Comparison of ENCODE assay signal across 19 cellular contexts in genomic region chr3:98508582-98508981, GRCh38. TPM values are rescaled to one million over a fixed set of nuclear protein-coding genes. Genes with fewer than 3 reads are reported as not detected.
A peak's percentile ranks its signal among the peaks of the same experiment; 100 is the strongest.
DNase-seq lines count a peak whose midpoint lies in the region; ATAC-seq lines count a peak whose summit lies in the region.
"Had no signal": no experiment of that assay in that cellular context is flagged by ENCODE, and none has a peak within 500 bp of the region (broad histone marks: within the 10 kb centered on the region; RNA-seq: fewer than 3 reads in every experiment).

No MANE protein-coding gene starts in this region.

- no peak overlapping the region for H3K4me3 Mint-ChIP-seq in activated CD4-positive, alpha-beta T cell treated with anti-CD3 and anti-CD28 coated beads, Interleukin-2, amount 10 ng/mL, durations not matched to agents 7 days and 5 days
- H3K4me3 Mint-ChIP-seq in activated naive CD8-positive, alpha-beta T cell, result no peak overlapping the region
- no peak overlapping the region for H3K4me3 Mint-ChIP-seq in activated naive CD8-positive, alpha-beta T cell treated with anti-CD3 and anti-CD28 coated beads, Interleukin-2, amount 50 U/mL, for 24 hours
- no peak overlapping the region for H3K4me3 Mint-ChIP-seq in activated T-helper 17 cell treated with anti-CD3 and anti-CD28 coated beads, Interleukin-2, amount 50 U/mL, for 72 hours
- H3K4me3 Mint-ChIP-seq: CD14-positive monocyte had no signal

- H3K27ac Mint-ChIP-seq in activated CD4-positive, alpha-beta T cell treated with anti-CD3 and anti-CD28 coated beads, Interleukin-2, amount 10 ng/mL, durations not matched to agents 7 days and 5 days, result peak overlapping the region; percentile 10
- H3K27ac Mint-ChIP-seq in activated naive CD8-positive, alpha-beta T cell, result peak overlapping the region; percentile 2
- no peak overlapping the region for H3K27ac Mint-ChIP-seq in activated naive CD8-positive, alpha-beta T cell treated with anti-CD3 and anti-CD28 coated beads, Interleukin-2, amount 50 U/mL, for 24 hours
- peak overlapping the region; percentile 7 for H3K27ac Mint-ChIP-seq in activated T-helper 17 cell treated with anti-CD3 and anti-CD28 coated beads, Interleukin-2, amount 50 U/mL, for 72 hours

- no peak for DNase-seq in activated CD4-positive, alpha-beta T cell treated with anti-CD3 and anti-CD28 coated beads, Interleukin-2, amount 10 ng/mL, durations not matched to agents 7 days and 5 days
- no peak for DNase-seq in activated CD4-positive, alpha-beta T cell treated with anti-CD3 and anti-CD28 coated beads, Interleukin-2, amount 50 U/mL, for 4 hours
- no peak for DNase-seq in activated naive CD8-positive, alpha-beta T cell treated with anti-CD3 and anti-CD28 coated beads, Interleukin-2, amount 50 U/mL, for 24 hours
- no peak for DNase-seq in NCI-H2081 (lab: John Stamatoyannopoulos, UW)
- DNase-seq: 8988T, Calu3, GF-D8, GOT3, NCI-H1105, NCI-H2081 treated with DMSO at 0.1 percent for 48 hours, NCI-H446 treated with DMSO at 0.1 percent for 48 hours, NCI-H69 had no signal

- ATAC-seq in activated naive CD8-positive, alpha-beta T cell treated with anti-CD3 and anti-CD28 coated beads, Interleukin-2, amount 50 U/mL, for 24 hours, result no peak
- ATAC-seq in activated T-helper 17 cell treated with anti-CD3 and anti-CD28 coated beads, Interleukin-2, amount 50 U/mL, for 72 hours (replicated peaks), result peak; percentile 72
- ATAC-seq in GM19395 (IDR thresholded peaks at IDR 0.05; ENCODE audit: unreplicated experiment), result no peak
- ATAC-seq in GM21423 (IDR thresholded peaks at IDR 0.05; ENCODE audit: unreplicated experiment), result no peak
- ATAC-seq: Panc1 had no signal

- peaks cover 33% of the 10 kb centered on the region for H3K4me1 Mint-ChIP-seq in activated CD4-positive, alpha-beta T cell treated with anti-CD3 and anti-CD28 coated beads, Interleukin-2, amount 10 ng/mL, durations not matched to agents 7 days and 5 days
- peaks cover 13% of the 10 kb centered on the region for H3K4me1 Mint-ChIP-seq in activated naive CD8-positive, alpha-beta T cell (ENCODE audit: low read depth)
- H3K4me1 Mint-ChIP-seq in activated naive CD8-positive, alpha-beta T cell treated with anti-CD3 and anti-CD28 coated beads, Interleukin-2, amount 50 U/mL, for 24 hours, result peaks cover 18% of the 10 kb centered on the region
- peaks cover 21% of the 10 kb centered on the region for H3K4me1 Mint-ChIP-seq in activated T-helper 17 cell treated with anti-CD3 and anti-CD28 coated beads, Interleukin-2, amount 50 U/mL, for 72 hours

- H3K9me3 Mint-ChIP-seq in activated CD4-positive, alpha-beta T cell treated with anti-CD3 and anti-CD28 coated beads, Interleukin-2, amount 10 ng/mL, durations not matched to agents 7 days and 5 days, result peaks cover 10% of the 10 kb centered on the region
- no peaks in the 10 kb centered on the region for H3K9me3 Mint-ChIP-seq in activated naive CD8-positive, alpha-beta T cell (ENCODE audit: low read depth)
- H3K9me3 Mint-ChIP-seq in activated naive CD8-positive, alpha-beta T cell treated with anti-CD3 and anti-CD28 coated beads, Interleukin-2, amount 50 U/mL, for 24 hours, result no peaks in the 10 kb centered on the region
- no peaks in the 10 kb centered on the region for H3K9me3 Mint-ChIP-seq in activated T-helper 17 cell treated with anti-CD3 and anti-CD28 coated beads, Interleukin-2, amount 50 U/mL, for 72 hours

- POLR2A ChIA-PET in activated CD4-positive, alpha-beta T cell treated with anti-CD3 and anti-CD28 coated beads, Interleukin-2, amount 10 ng/mL, durations not matched to agents 7 days and 5 days (lab: Charles Lee), result no interaction called here

- no peaks in the 10 kb centered on the region for H3K27me3 Mint-ChIP-seq in activated CD4-positive, alpha-beta T cell treated with anti-CD3 and anti-CD28 coated beads, Interleukin-2, amount 10 ng/mL, durations not matched to agents 7 days and 5 days
- no peaks in the 10 kb centered on the region for H3K27me3 Mint-ChIP-seq in activated naive CD8-positive, alpha-beta T cell
- no peaks in the 10 kb centered on the region for H3K27me3 Mint-ChIP-seq in activated naive CD8-positive, alpha-beta T cell treated with anti-CD3 and anti-CD28 coated beads, Interleukin-2, amount 50 U/mL, for 24 hours
- no peaks in the 10 kb centered on the region for H3K27me3 Mint-ChIP-seq in activated T-helper 17 cell treated with anti-CD3 and anti-CD28 coated beads, Interleukin-2, amount 50 U/mL, for 72 hours

- CTCF ChIA-PET in activated CD4-positive, alpha-beta T cell treated with anti-CD3 and anti-CD28 coated beads, Interleukin-2, amount 10 ng/mL, durations not matched to agents 7 days and 5 days (lab: Charles Lee), result interaction anchor here (0.5 to 1.5 kb wide), 2 partner anchors 47 to 613 kb away, joined by 3 to 4 read pairs; no protein-coding TSS in a partner anchor

- peaks cover 76% of the 10 kb centered on the region for H3K36me3 Mint-ChIP-seq in activated CD4-positive, alpha-beta T cell treated with anti-CD3 and anti-CD28 coated beads, Interleukin-2, amount 10 ng/mL, durations not matched to agents 7 days and 5 days (ENCODE audit: low read depth)
- peaks cover 46% of the 10 kb centered on the region for H3K36me3 Mint-ChIP-seq in activated naive CD8-positive, alpha-beta T cell
- peaks cover 32% of the 10 kb centered on the region for H3K36me3 Mint-ChIP-seq in activated naive CD8-positive, alpha-beta T cell treated with anti-CD3 and anti-CD28 coated beads, Interleukin-2, amount 50 U/mL, for 24 hours (ENCODE audit: low read depth)
- H3K36me3 Mint-ChIP-seq in activated T-helper 17 cell treated with anti-CD3 and anti-CD28 coated beads, Interleukin-2, amount 50 U/mL, for 72 hours (ENCODE audit: low read depth), result peaks cover 77% of the 10 kb centered on the region

RNA-seq across cellular contexts. Expression of gene OR5K2, which starts 11.1 kb away (rescaled TPM):
- not detected for total RNA-seq in activated CD4-positive, alpha-beta T cell treated with anti-CD3 and anti-CD28 coated beads, Interleukin-2, amount 10 ng/mL, durations not matched to agents 7 days and 5 days
- total RNA-seq in activated T-helper 17 cell treated with anti-CD3 and anti-CD28 coated beads, Interleukin-2, amount 50 U/mL, for 72 hours, result not detected
- total RNA-seq: Calu3, LHCN-M2 had no signal

RNA-seq across cellular contexts. Expression of gene CLDND1, which starts 14.1 kb away (rescaled TPM):
- total RNA-seq in activated CD4-positive, alpha-beta T cell treated with anti-CD3 and anti-CD28 coated beads, Interleukin-2, amount 10 ng/mL, durations not matched to agents 7 days and 5 days, result 100 to 1,000 TPM; 399 to 432 TPM
- total RNA-seq in activated T-helper 17 cell treated with anti-CD3 and anti-CD28 coated beads, Interleukin-2, amount 50 U/mL, for 72 hours, result 100 to 1,000 TPM; 300 to 381 TPM

RNA-seq across cellular contexts. Expression of gene GPR15, which starts 23.2 kb away (rescaled TPM):
- 10 to 100 TPM; 31.0 to 35.0 TPM for total RNA-seq in activated CD4-positive, alpha-beta T cell treated with anti-CD3 and anti-CD28 coated beads, Interleukin-2, amount 10 ng/mL, durations not matched to agents 7 days and 5 days
- total RNA-seq in activated T-helper 17 cell treated with anti-CD3 and anti-CD28 coated beads, Interleukin-2, amount 50 U/mL, for 72 hours, result 10 to 100 TPM; 24.0 to 52.1 TPM
- total RNA-seq: Calu3, LHCN-M2 had no signal

RNA-seq across cellular contexts. Expression of gene OR5K1, which starts 45.6 kb away (rescaled TPM):
- not detected for total RNA-seq in activated CD4-positive, alpha-beta T cell treated with anti-CD3 and anti-CD28 coated beads, Interleukin-2, amount 10 ng/mL, durations not matched to agents 7 days and 5 days
- total RNA-seq in activated T-helper 17 cell treated with anti-CD3 and anti-CD28 coated beads, Interleukin-2, amount 50 U/mL, for 72 hours, result under 1 TPM in 1 of 2 donors, not detected in 1; 0.24 TPM
- total RNA-seq: Calu3, LHCN-M2 had no signal
